ENCODE assay signal across 8 cellular contexts in genomic region chr16:24539850-24540484, GRCh38. TPM values are rescaled to one million over a fixed set of nuclear protein-coding genes. Genes with fewer than 3 reads are reported as not detected.
DNase-seq lines count a peak whose midpoint lies in the region; ATAC-seq and TF ChIP-seq lines count a peak whose summit lies in the region.

No MANE protein-coding gene starts in this region.

- H3K9me3 Mint-ChIP-seq in activated naive CD8-positive, alpha-beta T cell (ENCODE audit: low read depth), result no peaks in the 10 kb centered on the region

- peaks cover 30% of the 10 kb centered on the region for H3K36me3 ChIP-seq in NT2/D1 (ENCODE audit: insufficient read depth, insufficient read length, low read length)
- no peaks in the 10 kb centered on the region for H3K36me3 ChIP-seq in left ventricle myocardium inferior

- H3K4me3 Mint-ChIP-seq in activated naive CD8-positive, alpha-beta T cell, result peak overlapping the region; percentile 92

- ATAC-seq in HG02642 (IDR thresholded peaks at IDR 0.05; ENCODE audit: poor library complexity, unreplicated experiment), result peak; percentile 40

- peak overlapping the region; percentile 97 for H3K9ac ChIP-seq in NT2/D1 (ENCODE audit: insufficient read length, low read depth)

- intact Hi-C loops in left ventricle myocardium inferior (cut with micrococcal nuclease), result no loop called here

- H3K4me3 ChIP-seq in GM12875 (ENCODE audit: low read depth, low read length) (peak overlapping the region; percentile 88), NT2/D1 (ENCODE audit: insufficient read length, low read depth) (peak overlapping the region; percentile 91), left ventricle myocardium inferior (peak overlapping the region; percentile 98)

- no peaks in the 10 kb centered on the region for H3K27me3 Mint-ChIP-seq in activated naive CD8-positive, alpha-beta T cell

- no peaks in the 10 kb centered on the region for H3K9me3 ChIP-seq in NT2/D1 (ENCODE audit: insufficient read depth, low read length)
- H3K9me3 ChIP-seq in left ventricle myocardium inferior (replicated peaks), result no peaks in the 10 kb centered on the region

- DNase-seq in NT2/D1 (ENCODE audit: low read depth, low spot score), result no peak
- peak; percentile 64 for DNase-seq in left ventricle myocardium inferior
- DNase-seq in retina, result peak; percentile 76
- no peak for DNase-seq in DMS79 treated with DMSO at 0.1 percent for 48 hours (lab: John Stamatoyannopoulos, UW)
- DNase-seq in NCI-H1417 treated with DMSO at 0.1 percent for 48 hours (lab: John Stamatoyannopoulos, UW), result no peak

- peak overlapping the region; percentile 97 for H3K27ac Mint-ChIP-seq in activated naive CD8-positive, alpha-beta T cell

- no peaks in the 10 kb centered on the region for H3K27me3 ChIP-seq in NT2/D1 (ENCODE audit: insufficient read depth, insufficient read length)
- no peaks in the 10 kb centered on the region for H3K27me3 ChIP-seq in left ventricle myocardium inferior (ENCODE audit: low read depth)

- H3K36me3 Mint-ChIP-seq in activated naive CD8-positive, alpha-beta T cell, result peaks cover 14% of the 10 kb centered on the region

- peak overlapping the region; percentile 100 for H3K27ac ChIP-seq in left ventricle myocardium inferior (replicated peaks)

- H3K4me1 Mint-ChIP-seq in activated naive CD8-positive, alpha-beta T cell (ENCODE audit: low read depth), result peaks cover 39% of the 10 kb centered on the region

- TF ChIP-seq CTCF in GM12875 (IDR thresholded peaks at IDR 0.05; ENCODE audit: borderline replicate concordance, insufficient read depth, low read depth, low read length) (no peak), left ventricle myocardium inferior (IDR thresholded peaks at IDR 0.05; ENCODE audit: borderline replicate concordance) (no peak)

- no peaks in the 10 kb centered on the region for H3K4me1 ChIP-seq in NT2/D1 (ENCODE audit: insufficient read depth, insufficient read length)
- H3K4me1 ChIP-seq in left ventricle myocardium inferior, result peaks cover 63% of the 10 kb centered on the region

RNA-seq across cellular contexts. Expression of gene RBBP6, which starts 0.6 kb away (rescaled TPM):
- total RNA-seq in left ventricle myocardium inferior, result 33.4 TPM

Comparison
In these comparisons a context has a peak if more than half of its experiments do, and no peak if none do; other contexts are left out.
1. DNase-seq: peak in left ventricle myocardium inferior (single experiment) and retina (single experiment); none in NT2/D1 (single experiment), DMS79 treated with DMSO at 0.1 percent for 48 hours (single experiment) and NCI-H1417 treated with DMSO at 0.1 percent for 48 hours (single experiment).
2. Peak in every context shown above with its lines, with median percentiles within 50 percentile points of each other: H3K4me3 ChIP-seq.